ENCODE assay signal across 8 cellular contexts in the genomic region with DNA sequence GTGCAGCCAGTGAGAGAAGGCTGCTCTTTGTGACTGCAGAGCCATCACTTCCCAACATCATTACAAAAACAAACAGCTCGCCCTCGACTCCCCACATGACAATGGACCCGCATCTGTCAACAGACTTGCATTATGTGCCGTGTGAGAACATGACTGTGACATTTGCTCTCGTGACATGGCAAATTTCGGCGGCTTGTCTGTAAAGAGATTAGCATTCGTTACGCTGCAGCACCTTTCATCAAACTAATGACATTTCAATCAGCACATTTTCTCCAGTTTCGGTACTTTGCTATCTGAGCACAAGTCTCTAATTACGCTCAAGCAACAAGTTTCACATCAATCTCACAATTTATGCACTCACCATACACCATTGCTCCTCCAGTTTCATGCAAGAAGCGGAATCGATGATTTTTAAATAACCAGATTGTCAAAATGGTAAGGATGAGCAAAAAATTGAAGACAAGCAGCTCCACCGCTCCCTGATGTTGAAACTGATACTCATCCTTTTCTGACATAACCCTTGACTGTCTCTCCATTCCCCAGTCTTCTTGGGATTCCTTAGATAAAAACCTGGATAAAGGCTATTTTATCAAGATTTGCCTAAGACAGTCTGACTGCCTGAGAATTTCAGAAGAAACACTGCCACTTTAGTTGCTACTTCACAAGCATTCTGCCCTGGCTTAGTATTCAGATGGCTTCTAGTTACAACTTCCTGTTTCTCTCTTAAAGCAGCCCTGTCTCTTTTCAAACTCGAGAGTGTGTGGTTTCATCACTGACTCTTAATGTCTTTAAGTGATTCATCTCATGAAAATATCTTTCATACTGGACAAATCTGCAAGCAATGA. TPM values are rescaled to one million over a fixed set of nuclear protein-coding genes. Genes with fewer than 3 reads are reported as not detected.
DNase-seq lines count a peak whose midpoint lies in the region; ATAC-seq, FAIRE-seq and TF ChIP-seq lines count a peak whose summit lies in the region.

A gene (minus strand): TSS at position 682 of the 845 bp plus-strand sequence. CDS start 146 bp downstream, at position 536.

- H3K27ac ChIP-seq in astrocyte (ENCODE audit: low read depth, low read length): no peak within 1 kb of the TSS
- peak within 1 kb of the TSS; percentile 66 for H3K27ac ChIP-seq in right atrium auricular region

- peaks cover 3% of the 10 kb centered on the region for H3K9me3 Mint-ChIP-seq in astrocyte (ENCODE audit: unreplicated experiment)

- H3K4me3 ChIP-seq in astrocyte (ENCODE audit: insufficient read depth, low read depth, low read length) (peak within 1 kb of the TSS; percentile 88), right atrium auricular region (peak within 1 kb of the TSS; percentile 53 to 59)

- H3K27me3 ChIP-seq in astrocyte (ENCODE audit: insufficient read depth, low read length) (no peaks in the 10 kb centered on the region), right atrium auricular region (no peaks in the 10 kb centered on the region)

- no peaks in the 10 kb centered on the region for H3K36me3 Mint-ChIP-seq in astrocyte (ENCODE audit: low read depth, unreplicated experiment)

- peak within 1 kb of the TSS; percentile 95 for H2AFZ ChIP-seq in astrocyte (ENCODE audit: low read depth, low read length)

- H4K20me1 ChIP-seq in astrocyte (ENCODE audit: insufficient read depth, low read length): no peaks in the 10 kb centered on the region

- H3K9me3 ChIP-seq in ES-I3 (ENCODE audit: control insufficient read depth, insufficient read depth, low read length) (no peaks in the 10 kb centered on the region), astrocyte (ENCODE audit: insufficient read depth, low read depth, low read length) (no peaks in the 10 kb centered on the region), right atrium auricular region (no peaks in the 10 kb centered on the region)

- peak within 1 kb of the TSS; percentile 84 for H3K4me3 Mint-ChIP-seq in astrocyte (ENCODE audit: unreplicated experiment)

- no peak within 1 kb of the TSS for H3K27ac Mint-ChIP-seq in astrocyte (ENCODE audit: unreplicated experiment)

- H3K9ac ChIP-seq in ES-I3 (ENCODE audit: low read depth, low read length) (peak within 1 kb of the TSS; percentile 69; the same call in 1 of the 2 replicates), astrocyte (ENCODE audit: low read length) (peak within 1 kb of the TSS; percentile 79)

- FAIRE-seq in astrocyte (lab: Jason Lieb, UNC): peak; percentile 60

- ATAC-seq in GM21360 (IDR thresholded peaks at IDR 0.05; ENCODE audit: unreplicated experiment) (peak; percentile 75), HG03571 (IDR thresholded peaks at IDR 0.05; ENCODE audit: unreplicated experiment) (peak; percentile 95)

- DNase-seq in SIG-M5 treated with dmso at 0.1 percent for 504 hours (lab: John Stamatoyannopoulos, UW; ENCODE audit: unreplicated experiment): peak; percentile 90
- peak; percentile 71 for DNase-seq in astrocyte (ENCODE audit: low read depth)
- peak; percentile 62 for DNase-seq in right atrium auricular region (ENCODE audit: low spot score)
- DNase-seq in posterior cingulate gyrus: peak in 7 of 10 donors; percentile 40 to 91 (median 59)
- no peak for DNase-seq in NCI-H2171 treated with DMSO at 0.1 percent for 48 hours (lab: John Stamatoyannopoulos, UW)

- H3K4me2 ChIP-seq in astrocyte (ENCODE audit: low read length): peak within 1 kb of the TSS; percentile 97

- no peaks in the 10 kb centered on the region for H3K27me3 Mint-ChIP-seq in astrocyte (ENCODE audit: low read depth, unreplicated experiment)

- peaks cover 5% of the 10 kb centered on the region for H3K4me1 Mint-ChIP-seq in astrocyte (ENCODE audit: low read depth, unreplicated experiment)

- TF ChIP-seq CTCF in astrocyte (IDR thresholded peaks at IDR 0.05; ENCODE audit: insufficient read depth, low read depth, low read length) (no peak), right atrium auricular region (IDR thresholded peaks at IDR 0.05) (no peak)

- no peaks in the 10 kb centered on the region for H3K36me3 ChIP-seq in ES-I3 (ENCODE audit: insufficient read depth, low read length)
- H3K36me3 ChIP-seq in astrocyte (ENCODE audit: insufficient read depth, low read length): no peaks in the 10 kb centered on the region
- H3K36me3 ChIP-seq in right atrium auricular region: no peaks in the 10 kb centered on the region

- H3K4me1 ChIP-seq in ES-I3 (ENCODE audit: insufficient read depth, low read length) (peaks cover 7% of the 10 kb centered on the region; the same call in 1 of the 2 replicates), astrocyte (ENCODE audit: insufficient read depth, low read length) (no peaks in the 10 kb centered on the region), right atrium auricular region (peaks cover 0 to 16% of the 10 kb centered on the region in 2 donors)

- no peaks in the 10 kb centered on the region for H3K79me2 ChIP-seq in astrocyte (ENCODE audit: insufficient read depth, low read length)

- intact Hi-C loops in posterior cingulate gyrus (cut with DNase I): loop anchor here (10.0 kb wide), 1 partner anchor 73 kb away; no protein-coding TSS in a partner anchor

RNA-seq across cellular contexts. Expression of the gene that starts here (rescaled TPM):
- total RNA-seq in astrocyte (1.5 and 4.0 TPM in 2 replicates), right atrium auricular region (1 to 10 TPM; 3.1 to 4.2 TPM)
